ENCODE assay signal across 20 cellular contexts in the genomic region with DNA sequence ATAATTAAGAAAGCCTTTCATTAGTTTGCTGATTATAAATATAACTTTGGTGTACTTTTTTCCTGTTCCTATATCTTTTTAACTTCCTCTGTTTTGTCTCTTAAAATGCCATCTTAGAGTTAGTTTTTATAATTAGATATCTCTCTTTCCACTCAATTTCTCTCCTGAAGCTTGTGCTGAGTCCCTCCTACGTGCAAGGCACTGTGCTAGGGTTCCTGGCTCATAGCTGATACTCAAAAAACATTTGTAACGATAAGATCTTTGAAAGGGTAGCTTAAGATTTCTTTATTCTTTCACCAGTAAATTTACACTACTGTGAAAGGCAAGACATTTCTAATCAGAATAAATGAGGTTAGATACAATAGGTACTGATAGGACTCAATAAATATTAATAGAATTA.
DNase-seq lines count a peak whose midpoint lies in the region; ATAC-seq, FAIRE-seq and TF ChIP-seq lines count a peak whose summit lies in the region.
"Had no signal": no experiment of that assay in that cellular context is flagged by ENCODE, and none has a peak within 500 bp of the region (broad histone marks: within the 10 kb centered on the region; RNA-seq: fewer than 3 reads in every experiment).

No MANE protein-coding gene starts in this region.

- peaks cover 4% of the 10 kb centered on the region for H3K36me3 Mint-ChIP-seq in Calu3 (ENCODE audit: insufficient read depth, unreplicated experiment)
- H3K36me3 Mint-ChIP-seq: CD14-positive monocyte; CD4-positive, alpha-beta memory T cell had no signal

- 30 to 32% methylated on average over 2 of the region's 2 CpGs for WGBS in body of pancreas, 2 donors
- WGBS in sigmoid colon, 2 donors: 83 to 85% methylated on average over 2 of the region's 2 CpGs

- H3K4me3 Mint-ChIP-seq in Calu3 (ENCODE audit: low read depth, unreplicated experiment): no peak overlapping the region
- H3K4me3 Mint-ChIP-seq: CD14-positive monocyte; CD4-positive, alpha-beta memory T cell; HFFc6 had no signal

- H3K27me3 Mint-ChIP-seq in Calu3 (ENCODE audit: unreplicated experiment): no peaks in the 10 kb centered on the region

- H3K36me3 ChIP-seq in body of pancreas (replicated peaks in 1 of 2; ENCODE audit: insufficient read depth in 1 of 2, low read depth in 2 of 2): no peaks in the 10 kb centered on the region
- no peaks in the 10 kb centered on the region for H3K36me3 ChIP-seq in mucosa of rectum (ENCODE audit: control insufficient read depth in 2 of 2, insufficient read depth in 2 of 2, low read length in 2 of 2)
- H3K36me3 ChIP-seq in sigmoid colon: no peaks in the 10 kb centered on the region
- H3K36me3 ChIP-seq: BLaER1 had no signal

- TF ChIP-seq CTCF in Calu3 (IDR thresholded peaks at IDR 0.05; ENCODE audit: unreplicated experiment): no peak
- no peak for TF ChIP-seq CTCF in body of pancreas (IDR thresholded peaks at IDR 0.05)
- TF ChIP-seq CTCF in sigmoid colon (IDR thresholded peaks at IDR 0.05): no peak

- H3K4me3 ChIP-seq in body of pancreas (no peak overlapping the region), mucosa of rectum (ENCODE audit: low read length in 2 of 2) (no peak overlapping the region), sigmoid colon (no peak overlapping the region)
- H3K4me3 ChIP-seq: BLaER1 had no signal

- H3K9me3 ChIP-seq in body of pancreas: no peaks in the 10 kb centered on the region
- no peaks in the 10 kb centered on the region for H3K9me3 ChIP-seq in mucosa of rectum (ENCODE audit: control insufficient read depth in 2 of 2, low read length in 2 of 2)
- no peaks in the 10 kb centered on the region for H3K9me3 ChIP-seq in sigmoid colon
- H3K9me3 ChIP-seq: BLaER1 had no signal

- H3K4me1 Mint-ChIP-seq in Calu3 (ENCODE audit: low read depth, unreplicated experiment): peaks cover 56% of the 10 kb centered on the region
- H3K4me1 Mint-ChIP-seq: CD14-positive monocyte; CD4-positive, alpha-beta memory T cell had no signal

- FAIRE-seq in GM12892 (lab: Jason Lieb, UNC): no peak
- FAIRE-seq: G401.6, GM12891 had no signal

- no peak for DNase-seq in Calu3
- no peak for DNase-seq in body of pancreas
- DNase-seq in GM12892 (ENCODE audit: insufficient read length): no peak
- DNase-seq in left colon: no peak
- no peak for DNase-seq in sigmoid colon
- DNase-seq: 8988T; CD4-positive, alpha-beta memory T cell; DMS 273 treated with DMSO at 0.1 percent for 48 hours; DMS53; GOT3; H7; HFFc6 had no signal

- CTCF ChIA-PET in Calu3 (lab: Charles Lee): interaction anchor here (1.4 to 2.1 kb wide), 2 partner anchors 12 to 19 kb away, joined by 3 to 10 read pairs; no protein-coding TSS in a partner anchor

- no peak for TF ChIP-seq EP300 in sigmoid colon (IDR thresholded peaks at IDR 0.05)

- intact Hi-C loops in Calu3 (cut with micrococcal nuclease; ENCODE audit: unreplicated experiment) (no loop called here), body of pancreas (cut with DNase I) (no loop called here), left colon (cut with DNase I, micrococcal nuclease) (no loop called here), sigmoid colon (cut with DNase I) (no loop called here)

- no TSS peak for BruUV-seq in Calu3 (replicated peaks; lab: Mats Ljungman, UMichigan)

- H3K4me1 ChIP-seq in body of pancreas: peaks cover 47% of the 10 kb centered on the region
- peaks cover 4 to 13% of the 10 kb centered on the region in 2 donors for H3K4me1 ChIP-seq in mucosa of rectum (ENCODE audit: control insufficient read depth in 2 of 2, insufficient read depth in 2 of 2, low read length in 2 of 2)
- H3K4me1 ChIP-seq in sigmoid colon: no peaks in the 10 kb centered on the region
- H3K4me1 ChIP-seq: BLaER1 had no signal

- H3K27ac ChIP-seq in body of pancreas: peak overlapping the region in 3 of 4 donors; percentile 53 to 69 (median 68)
- peak overlapping the region; percentile 65 to 82 for H3K27ac ChIP-seq in mucosa of rectum (ENCODE audit: low read depth in 2 of 2, low read length in 2 of 2)
- no peak overlapping the region for H3K27ac ChIP-seq in sigmoid colon
- H3K27ac ChIP-seq: BLaER1, HL-60 had no signal

- H3K27ac Mint-ChIP-seq in Calu3 (ENCODE audit: unreplicated experiment): peak overlapping the region; percentile 4
- H3K27ac Mint-ChIP-seq: CD14-positive monocyte; CD4-positive, alpha-beta memory T cell; HFFc6 had no signal

- ATAC-seq in body of pancreas: no peak
- ATAC-seq in GM18502 (IDR thresholded peaks at IDR 0.05; ENCODE audit: poor library complexity, unreplicated experiment): no peak
- no peak for ATAC-seq in left colon
- ATAC-seq: HCT116 had no signal

- H3K9ac ChIP-seq in mucosa of rectum (ENCODE audit: low read depth in 1 of 2, low read length in 2 of 2): no peak overlapping the region
- H3K9ac ChIP-seq: BLaER1 had no signal

- no peaks in the 10 kb centered on the region for H3K9me3 Mint-ChIP-seq in Calu3 (ENCODE audit: low read depth, unreplicated experiment)
- H3K9me3 Mint-ChIP-seq: HFFc6 had no signal

- H3K27me3 ChIP-seq in body of pancreas (no peaks in the 10 kb centered on the region), mucosa of rectum (ENCODE audit: control insufficient read depth in 2 of 2, insufficient read depth in 2 of 2, low read length in 2 of 2) (no peaks in the 10 kb centered on the region), sigmoid colon (no peaks in the 10 kb centered on the region)
- H3K27me3 ChIP-seq: BLaER1 had no signal

- TF ChIP-seq POLR2A in body of pancreas (IDR thresholded peaks at IDR 0.05): no peak
- no peak for TF ChIP-seq POLR2A in GM12892 (IDR thresholded peaks at IDR 0.05; ENCODE audit: low read depth, low read length)
- TF ChIP-seq POLR2A in sigmoid colon (IDR thresholded peaks at IDR 0.05): no peak

Comparison
In these comparisons a context has a peak if more than half of its experiments do, and no peak if none do; other contexts are left out.
1. H3K27ac ChIP-seq: peak in body of pancreas (3 of 4) and mucosa of rectum (2 of 2); none in sigmoid colon (0 of 4).